ENCODE assay signal across 1 cellular context in genomic region chr19:34370117-34370516, GRCh38.
A peak's percentile ranks its signal among the peaks of the same experiment; 100 is the strongest.
TF ChIP-seq lines count a peak whose summit lies in the region.

No MANE protein-coding gene starts in this region.

TF ChIP-seq in HepG2, 621 proteins besides CTCF, POLR2A, EP300 and RAD21:
- TF ChIP-seq ZNF687 (CRISPR knock-in tag; IDR thresholded peaks at IDR 0.05) (peak; percentile 62), TFAP4 (IDR thresholded peaks at IDR 0.05; ENCODE audit: borderline replicate concordance, low read depth) (peak; percentile 45; the same call in 1 of the 2 replicates), DR1 (CRISPR knock-in tag; IDR thresholded peaks at IDR 0.05) (no peak), ZNF629 (CRISPR knock-in tag; conservative IDR thresholded peaks at IDR 0.05) (peak; percentile 47), ARNT2 (CRISPR knock-in tag; IDR thresholded peaks at IDR 0.05; ENCODE audit: low read depth) (no peak), ZBTB38 (CRISPR knock-in tag; IDR thresholded peaks at IDR 0.05) (peak; percentile 53; the same call in 1 of the 2 replicates), SRF (IDR thresholded peaks at IDR 0.05; ENCODE audit: low read depth, low read length) (peak; percentile 61; the same call in 1 of the 2 replicates), SALL1 (CRISPR knock-in tag; IDR thresholded peaks at IDR 0.05) (0 out of 2 replicates have a peak, but pooled peaks have one; percentile 12), HNF4A (CRISPR knock-in tag; IDR thresholded peaks at IDR 0.05) (peak; percentile 46; the same call in 1 of the 2 replicates), PAXIP1 (CRISPR knock-in tag; conservative IDR thresholded peaks at IDR 0.05) (no peak), ATF3 (CRISPR knock-in tag; IDR thresholded peaks at IDR 0.05) (no peak)
